In the genomic region with DNA sequence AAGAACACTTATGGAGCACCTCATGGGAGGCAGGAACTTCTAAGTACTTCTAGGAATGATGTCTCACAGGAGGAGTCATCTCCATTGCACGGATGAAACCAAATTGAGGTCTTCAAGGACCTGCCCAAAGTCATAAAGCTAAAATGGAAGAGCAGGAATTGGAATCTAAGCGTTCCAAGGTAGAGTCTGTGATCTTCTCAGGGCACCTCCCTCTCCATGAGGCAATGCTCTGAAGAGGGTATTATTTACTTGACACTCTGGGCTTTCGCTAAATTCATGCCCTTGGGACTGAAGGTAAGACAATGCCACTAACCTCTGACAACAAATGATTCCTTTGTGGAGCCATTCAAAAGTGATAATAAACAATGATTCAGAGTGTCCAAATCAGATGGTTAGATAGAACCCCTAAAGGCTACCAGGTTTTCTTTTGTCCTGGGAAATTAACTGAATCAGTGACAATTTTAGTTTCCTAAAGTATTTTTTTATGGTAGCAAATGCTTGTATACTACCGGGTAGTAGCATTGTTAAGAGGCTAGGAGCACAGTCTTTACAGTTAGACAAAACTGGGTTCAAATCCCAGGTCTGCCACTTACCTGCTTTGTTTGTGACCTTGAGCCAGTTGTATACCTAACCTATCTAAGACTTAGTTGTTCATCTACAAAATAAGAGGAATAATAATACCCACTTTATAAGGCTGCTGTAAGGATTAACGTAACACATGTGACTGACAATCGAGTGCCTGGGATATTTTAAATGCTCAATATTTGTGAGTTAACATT, we compare ENCODE assay signal across 1 cellular context.
TF ChIP-seq lines count a peak whose summit lies in the region.

No MANE protein-coding gene starts in this region.

TF ChIP-seq in IMR-90, 13 proteins besides CTCF, POLR2A, EP300 and RAD21 (continued from another document):
- TF ChIP-seq, protein P1, sequence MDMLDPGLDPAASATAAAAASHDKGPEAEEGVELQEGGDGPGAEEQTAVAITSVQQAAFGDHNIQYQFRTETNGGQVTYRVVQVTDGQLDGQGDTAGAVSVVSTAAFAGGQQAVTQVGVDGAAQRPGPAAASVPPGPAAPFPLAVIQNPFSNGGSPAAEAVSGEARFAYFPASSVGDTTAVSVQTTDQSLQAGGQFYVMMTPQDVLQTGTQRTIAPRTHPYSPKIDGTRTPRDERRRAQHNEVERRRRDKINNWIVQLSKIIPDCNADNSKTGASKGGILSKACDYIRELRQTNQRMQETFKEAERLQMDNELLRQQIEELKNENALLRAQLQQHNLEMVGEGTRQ (IDR thresholded peaks at IDR 0.05; ENCODE audit: low read depth, low read length) = no peak
- TF ChIP-seq ELK1 (IDR thresholded peaks at IDR 0.05; ENCODE audit: borderline replicate concordance, low read depth, low read length) (no peak), BHLHE40 (IDR thresholded peaks at IDR 0.05; ENCODE audit: low read depth, low read length) (no peak), SMC3 (IDR thresholded peaks at IDR 0.05; ENCODE audit: low read depth, low read length) (no peak), MAFK (IDR thresholded peaks at IDR 0.05; ENCODE audit: low read depth, low read length) (no peak), FOS (IDR thresholded peaks at IDR 0.05; ENCODE audit: low read depth, low read length) (no peak)
TF ChIP-seq in IMR-90: peak in this region for 0.
